In genomic region chr5:38018011-38018410, GRCh38 we compare ENCODE assay signal across 24 cellular contexts.
DNase-seq lines count a peak whose midpoint lies in the region; TF ChIP-seq lines count a peak whose summit lies in the region.
"Had no signal": no experiment of that assay in that cellular context is flagged by ENCODE, and none has a peak within 500 bp of the region (broad histone marks: within the 10 kb centered on the region; RNA-seq: fewer than 3 reads in every experiment).

No MANE protein-coding gene starts in this region.

- in situ Hi-C loops in GM13976 (cut with MboI; ENCODE audit: low sequenced_read_pairs, unreplicated experiment): no loop called here

- H3K9me3 Mint-ChIP-seq in nephron progenitor cell: no peaks in the 10 kb centered on the region

- H3K27ac Mint-ChIP-seq in nephron progenitor cell: peak overlapping the region; percentile 59
- H3K27ac Mint-ChIP-seq: CD14-positive monocyte; CD4-positive, alpha-beta memory T cell; CD4-positive, CD25-positive, alpha-beta regulatory T cell; CD8-positive, alpha-beta memory T cell had no signal

- H3K4me2 ChIP-seq in hepatocyte: peak overlapping the region; percentile 17
- H3K4me2 ChIP-seq: BLaER1 had no signal

- H3K4me3 ChIP-seq in esophagus muscularis mucosa (no peak overlapping the region), hepatocyte (no peak overlapping the region), WERI-Rb-1 (ENCODE audit: low read depth, low read length) (no peak overlapping the region), MG63 (no peak overlapping the region)
- H3K4me3 ChIP-seq: BLaER1, GM12878 had no signal

- no peak overlapping the region for H2AFZ ChIP-seq in hepatocyte

- H3K36me3 Mint-ChIP-seq in nephron progenitor cell (ENCODE audit: low read depth): no peaks in the 10 kb centered on the region
- H3K36me3 Mint-ChIP-seq: CD14-positive monocyte; CD4-positive, alpha-beta memory T cell; CD4-positive, CD25-positive, alpha-beta regulatory T cell; CD8-positive, alpha-beta memory T cell had no signal

- no peaks in the 10 kb centered on the region for H3K9me2 ChIP-seq in hepatocyte (replicated peaks; ENCODE audit: insufficient read depth)

- TF ChIP-seq EP300 in esophagus muscularis mucosa (IDR thresholded peaks at IDR 0.05): no peak

- H3K4me1 ChIP-seq in esophagus muscularis mucosa: no peaks in the 10 kb centered on the region
- H3K4me1 ChIP-seq in hepatocyte (ENCODE audit: insufficient read depth): no peaks in the 10 kb centered on the region

- 81% methylated on average over 6 of the region's 6 CpGs for WGBS in esophagus muscularis mucosa
- 48% methylated on average over 6 of the region's 6 CpGs for WGBS in hepatocyte (ENCODE audit: low lambda C conversion rate, missing lambda C conversion rate)

- intact Hi-C loops in esophagus muscularis mucosa (cut with DNase I): no loop called here

- H3K4me3 Mint-ChIP-seq in nephron progenitor cell: no peak overlapping the region
- H3K4me3 Mint-ChIP-seq: CD14-positive monocyte; CD4-positive, alpha-beta memory T cell; CD4-positive, CD25-positive, alpha-beta regulatory T cell; CD8-positive, alpha-beta memory T cell had no signal

- H3K36me3 ChIP-seq in esophagus muscularis mucosa (no peaks in the 10 kb centered on the region), hepatocyte (replicated peaks; ENCODE audit: insufficient read depth, low read depth) (no peaks in the 10 kb centered on the region), WERI-Rb-1 (no peaks in the 10 kb centered on the region), MG63 (no peaks in the 10 kb centered on the region)
- H3K36me3 ChIP-seq: BE2C, BLaER1 had no signal

- no peak for TF ChIP-seq CTCF in esophagus muscularis mucosa (IDR thresholded peaks at IDR 0.05)
- TF ChIP-seq CTCF in hepatocyte (IDR thresholded peaks at IDR 0.05; ENCODE audit: poor library complexity): no peak
- TF ChIP-seq CTCF in nephron progenitor cell (IDR thresholded peaks at IDR 0.05): no peak
- TF ChIP-seq CTCF in GM13976 (IDR thresholded peaks at IDR 0.05; ENCODE audit: borderline replicate concordance, control extremely low read depth, extremely low read depth, insufficient read depth, missing control alignments): no peak
- no peak for TF ChIP-seq CTCF in WERI-Rb-1 (IDR thresholded peaks at IDR 0.05; ENCODE audit: low read depth, low read length)

- H3K27me3 ChIP-seq in esophagus muscularis mucosa (no peaks in the 10 kb centered on the region), hepatocyte (peaks cover 10% of the 10 kb centered on the region), WERI-Rb-1 (ENCODE audit: insufficient read depth, low read depth, severe bottlenecking) (no peaks in the 10 kb centered on the region), MG63 (peaks cover 15% of the 10 kb centered on the region)
- H3K27me3 ChIP-seq: BE2C, BLaER1 had no signal

- H3K9me3 ChIP-seq in esophagus muscularis mucosa (no peaks in the 10 kb centered on the region), hepatocyte (ENCODE audit: low read depth) (peaks cover 4% of the 10 kb centered on the region), WERI-Rb-1 (ENCODE audit: severe bottlenecking) (no peaks in the 10 kb centered on the region), MG63 (no peaks in the 10 kb centered on the region)
- H3K9me3 ChIP-seq: BE2C, BLaER1 had no signal

- no peaks in the 10 kb centered on the region for H4K20me1 ChIP-seq in hepatocyte (ENCODE audit: insufficient read depth, poor library complexity, severe bottlenecking)
- H4K20me1 ChIP-seq: BLaER1 had no signal

- peak; percentile 87 for DNase-seq in esophagus muscularis mucosa (ENCODE audit: extremely low spot score)
- peak; percentile 47 for DNase-seq in hepatocyte (ENCODE audit: low spot score)
- DNase-seq in nephron progenitor cell: peak; percentile 19
- DNase-seq in GM13976 (ENCODE audit: low spot score): no peak
- DNase-seq in WERI-Rb-1: no peak
- DNase-seq in MG63: no peak
- DNase-seq: 8988T; ACHN; BE2C; C1 segment of cervical spinal cord; CD4-positive, alpha-beta memory T cell; CD4-positive, CD25-positive, alpha-beta regulatory T cell; CD8-positive, alpha-beta memory T cell; COR-L47; DMS 273 treated with DMSO at 0.1 percent for 48 hours; DMS153; DMS53; DMS79; DND-41; EL; GDM1 had no signal

- H3K27ac ChIP-seq in esophagus muscularis mucosa (replicated peaks in 1 of 4) (no peak overlapping the region), hepatocyte (no peak overlapping the region), WERI-Rb-1 (no peak overlapping the region)
- H3K27ac ChIP-seq: BLaER1 had no signal

- no peak for TF ChIP-seq POLR2A in esophagus muscularis mucosa (IDR thresholded peaks at IDR 0.05; ENCODE audit: low read depth)

- no peaks in the 10 kb centered on the region for H3K79me2 ChIP-seq in hepatocyte

- peaks cover 84% of the 10 kb centered on the region for H3K4me1 Mint-ChIP-seq in nephron progenitor cell
- H3K4me1 Mint-ChIP-seq: CD14-positive monocyte; CD4-positive, alpha-beta memory T cell; CD4-positive, CD25-positive, alpha-beta regulatory T cell; CD8-positive, alpha-beta memory T cell had no signal

- H3K27me3 Mint-ChIP-seq in nephron progenitor cell (ENCODE audit: low read depth, poor library complexity): no peaks in the 10 kb centered on the region
- H3K27me3 Mint-ChIP-seq: CD4-positive, alpha-beta memory T cell; CD8-positive, alpha-beta memory T cell had no signal

Comparison
In these comparisons a context has a peak if more than half of its experiments do, and no peak if none do; other contexts are left out.
1. DNase-seq: peak in esophagus muscularis mucosa (single experiment), hepatocyte (single experiment) and nephron progenitor cell (single experiment); none in GM13976 (single experiment), WERI-Rb-1 (single experiment) and MG63 (single experiment).